In the genomic region with DNA sequence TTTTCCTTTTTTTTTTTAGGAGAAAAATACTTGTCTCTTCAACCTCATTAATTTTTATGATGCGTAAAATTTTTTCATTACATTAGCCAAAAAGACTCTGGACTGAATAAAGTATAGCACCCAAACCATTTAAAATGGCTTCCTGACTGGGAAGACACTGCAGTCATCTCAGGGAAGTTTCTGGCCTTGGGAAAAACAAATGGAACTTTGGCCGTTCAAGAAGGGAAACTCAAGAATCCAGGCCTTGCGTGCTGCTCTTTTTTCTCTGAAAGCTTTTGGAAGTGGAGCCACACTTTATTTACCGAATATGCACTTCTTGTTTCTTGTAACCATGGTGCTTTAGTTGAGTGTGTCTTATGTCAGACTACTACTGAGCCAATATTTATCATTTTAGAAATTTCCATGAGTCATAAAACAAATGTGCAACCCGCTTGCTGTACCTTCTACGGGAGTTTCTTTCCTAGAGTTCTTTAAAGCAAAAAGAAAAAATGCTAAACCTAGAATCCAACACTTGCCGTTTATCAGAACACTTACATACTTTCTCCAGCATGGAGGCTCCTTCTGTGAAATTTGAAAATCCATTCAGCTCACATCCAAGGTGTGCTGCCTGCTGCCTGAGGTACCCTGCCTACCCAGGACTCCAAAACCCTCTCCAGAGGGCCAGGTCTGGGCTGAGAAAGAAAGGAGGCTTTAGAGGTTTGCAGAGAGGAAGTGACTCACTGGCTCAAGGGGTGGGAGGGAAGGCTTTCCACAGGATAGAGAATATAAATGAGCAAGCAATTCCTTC, we compare ENCODE assay signal across 1 cellular context.
TF ChIP-seq lines count a peak whose summit lies in the region.

No MANE protein-coding gene starts in this region.

TF ChIP-seq in HepG2, 621 proteins besides CTCF, POLR2A, EP300 and RAD21 (continued from another document):
- TF ChIP-seq, protein P1, sequence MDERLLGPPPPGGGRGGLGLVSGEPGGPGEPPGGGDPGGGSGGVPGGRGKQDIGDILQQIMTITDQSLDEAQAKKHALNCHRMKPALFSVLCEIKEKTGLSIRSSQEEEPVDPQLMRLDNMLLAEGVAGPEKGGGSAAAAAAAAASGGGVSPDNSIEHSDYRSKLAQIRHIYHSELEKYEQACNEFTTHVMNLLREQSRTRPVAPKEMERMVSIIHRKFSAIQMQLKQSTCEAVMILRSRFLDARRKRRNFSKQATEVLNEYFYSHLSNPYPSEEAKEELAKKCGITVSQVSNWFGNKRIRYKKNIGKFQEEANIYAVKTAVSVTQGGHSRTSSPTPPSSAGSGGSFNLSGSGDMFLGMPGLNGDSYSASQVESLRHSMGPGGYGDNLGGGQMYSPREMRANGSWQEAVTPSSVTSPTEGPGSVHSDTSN (CRISPR knock-in tag; IDR thresholded peaks at IDR 0.05) = no peak
- peak; percentile 93 for TF ChIP-seq ETV5 (CRISPR knock-in tag; IDR thresholded peaks at IDR 0.05; ENCODE audit: borderline replicate concordance)
- TF ChIP-seq, protein P2, sequence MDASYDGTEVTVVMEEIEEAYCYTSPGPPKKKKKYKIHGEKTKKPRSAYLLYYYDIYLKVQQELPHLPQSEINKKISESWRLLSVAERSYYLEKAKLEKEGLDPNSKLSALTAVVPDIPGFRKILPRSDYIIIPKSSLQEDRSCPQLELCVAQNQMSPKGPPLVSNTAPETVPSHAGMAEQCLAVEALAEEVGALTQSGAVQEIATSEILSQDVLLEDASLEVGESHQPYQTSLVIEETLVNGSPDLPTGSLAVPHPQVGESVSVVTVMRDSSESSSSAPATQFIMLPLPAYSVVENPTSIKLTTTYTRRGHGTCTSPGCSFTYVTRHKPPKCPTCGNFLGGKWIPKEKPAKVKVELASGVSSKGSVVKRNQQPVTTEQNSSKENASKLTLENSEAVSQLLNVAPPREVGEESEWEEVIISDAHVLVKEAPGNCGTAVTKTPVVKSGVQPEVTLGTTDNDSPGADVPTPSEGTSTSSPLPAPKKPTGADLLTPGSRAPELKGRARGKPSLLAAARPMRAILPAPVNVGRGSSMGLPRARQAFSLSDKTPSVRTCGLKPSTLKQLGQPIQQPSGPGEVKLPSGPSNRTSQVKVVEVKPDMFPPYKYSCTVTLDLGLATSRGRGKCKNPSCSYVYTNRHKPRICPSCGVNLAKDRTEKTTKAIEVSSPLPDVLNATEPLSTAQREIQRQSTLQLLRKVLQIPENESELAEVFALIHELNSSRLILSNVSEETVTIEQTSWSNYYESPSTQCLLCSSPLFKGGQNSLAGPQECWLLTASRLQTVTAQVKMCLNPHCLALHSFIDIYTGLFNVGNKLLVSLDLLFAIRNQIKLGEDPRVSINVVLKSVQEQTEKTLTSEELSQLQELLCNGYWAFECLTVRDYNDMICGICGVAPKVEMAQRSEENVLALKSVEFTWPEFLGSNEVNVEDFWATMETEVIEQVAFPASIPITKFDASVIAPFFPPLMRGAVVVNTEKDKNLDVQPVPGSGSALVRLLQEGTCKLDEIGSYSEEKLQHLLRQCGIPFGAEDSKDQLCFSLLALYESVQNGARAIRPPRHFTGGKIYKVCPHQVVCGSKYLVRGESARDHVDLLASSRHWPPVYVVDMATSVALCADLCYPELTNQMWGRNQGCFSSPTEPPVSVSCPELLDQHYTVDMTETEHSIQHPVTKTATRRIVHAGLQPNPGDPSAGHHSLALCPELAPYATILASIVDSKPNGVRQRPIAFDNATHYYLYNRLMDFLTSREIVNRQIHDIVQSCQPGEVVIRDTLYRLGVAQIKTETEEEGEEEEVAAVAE (CRISPR knock-in tag; IDR thresholded peaks at IDR 0.05; ENCODE audit: borderline replicate concordance) = 0 out of 2 replicates have a peak, but pooled peaks have one; percentile 35
- peak; percentile 94 for TF ChIP-seq FOSL2 (CRISPR knock-in tag; IDR thresholded peaks at IDR 0.05)
- peak; percentile 27; the same call in 1 of the 2 replicates for TF ChIP-seq ELF3 (CRISPR knock-in tag; IDR thresholded peaks at IDR 0.05)
- TF ChIP-seq ZNF616 (CRISPR knock-in tag; IDR thresholded peaks at IDR 0.05; ENCODE audit: low read depth) = no peak
- peak; percentile 11 for TF ChIP-seq SKI (IDR thresholded peaks at IDR 0.05; ENCODE audit: partially characterized antibody)
- TF ChIP-seq YEATS2 (CRISPR knock-in tag; IDR thresholded peaks at IDR 0.05; ENCODE audit: borderline replicate concordance) = peak; percentile 66; the same call in 1 of the 2 replicates
- no peak for TF ChIP-seq ZNF333 (CRISPR knock-in tag; IDR thresholded peaks at IDR 0.05; ENCODE audit: borderline replicate concordance)
- TF ChIP-seq, protein P3, sequence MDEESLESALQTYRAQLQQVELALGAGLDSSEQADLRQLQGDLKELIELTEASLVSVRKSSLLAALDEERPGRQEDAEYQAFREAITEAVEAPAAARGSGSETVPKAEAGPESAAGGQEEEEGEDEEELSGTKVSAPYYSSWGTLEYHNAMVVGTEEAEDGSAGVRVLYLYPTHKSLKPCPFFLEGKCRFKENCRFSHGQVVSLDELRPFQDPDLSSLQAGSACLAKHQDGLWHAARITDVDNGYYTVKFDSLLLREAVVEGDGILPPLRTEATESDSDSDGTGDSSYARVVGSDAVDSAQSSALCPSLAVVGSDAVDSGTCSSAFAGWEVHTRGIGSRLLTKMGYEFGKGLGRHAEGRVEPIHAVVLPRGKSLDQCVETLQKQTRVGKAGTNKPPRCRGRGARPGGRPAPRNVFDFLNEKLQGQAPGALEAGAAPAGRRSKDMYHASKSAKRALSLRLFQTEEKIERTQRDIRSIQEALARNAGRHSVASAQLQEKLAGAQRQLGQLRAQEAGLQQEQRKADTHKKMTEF (CRISPR knock-in tag; IDR thresholded peaks at IDR 0.05) = 0 out of 2 replicates have a peak, but pooled peaks have one; percentile 31
- TF ChIP-seq TAF1 (CRISPR knock-in tag; IDR thresholded peaks at IDR 0.05) = 0 out of 2 replicates have a peak, but pooled peaks have one; percentile 12
- 0 out of 2 replicates have a peak, but pooled peaks have one; percentile 47 for TF ChIP-seq ZSCAN9 (CRISPR knock-in tag; IDR thresholded peaks at IDR 0.05; ENCODE audit: borderline replicate concordance)
- no peak for TF ChIP-seq ZNF263 (CRISPR knock-in tag; IDR thresholded peaks at IDR 0.05)
